Comparison of ENCODE assay signal across 21 cellular contexts in genomic region chr7:93997868-93998267, GRCh38. TPM values are rescaled to one million over a fixed set of nuclear protein-coding genes. Genes with fewer than 3 reads are reported as not detected.
A peak's percentile ranks its signal among the peaks of the same experiment; 100 is the strongest.
DNase-seq lines count a peak whose midpoint lies in the region; ATAC-seq and TF ChIP-seq lines count a peak whose summit lies in the region.
"Had no signal": no experiment of that assay in that cellular context is flagged by ENCODE, and none has a peak within 500 bp of the region (broad histone marks: within the 10 kb centered on the region; RNA-seq: fewer than 3 reads in every experiment).

No MANE protein-coding gene starts in this region.

- peaks cover 3% of the 10 kb centered on the region for H3K4me1 ChIP-seq in endodermal cell (ENCODE audit: control insufficient read depth, insufficient read depth, low read length)
- peaks cover 0 to 5% of the 10 kb centered on the region in 2 donors for H3K4me1 ChIP-seq in lung (ENCODE audit: control insufficient read depth in 2 of 2, insufficient read depth in 2 of 2, low read length in 2 of 2)

- H3K27me3 ChIP-seq in endodermal cell (ENCODE audit: control insufficient read depth, insufficient read depth, low read length, poor library complexity, severe bottlenecking) (no peaks in the 10 kb centered on the region), lung (ENCODE audit: control insufficient read depth, insufficient read depth) (no peaks in the 10 kb centered on the region)
- H3K27me3 ChIP-seq: BLaER1 had no signal

- H3K4me3 ChIP-seq in endodermal cell (ENCODE audit: low read length) (no peak overlapping the region), lung (no peak overlapping the region)
- H3K4me3 ChIP-seq: BLaER1, GM23338 had no signal

- H3K36me3 ChIP-seq in endodermal cell (ENCODE audit: control insufficient read depth, insufficient read depth, low read length) (peaks cover 49% of the 10 kb centered on the region), lung (ENCODE audit: control insufficient read depth in 2 of 2, insufficient read depth in 2 of 2, low read length in 2 of 2) (peaks cover 3% of the 10 kb centered on the region in 2 donors)

- ATAC-seq in lung (ENCODE audit: insufficient read depth, low FRiP score) = peak; percentile 34
- ATAC-seq: CD8-positive, alpha-beta T cell; GM23338; HCT116 had no signal

- H3K9me3 Mint-ChIP-seq in endodermal cell (no peaks in the 10 kb centered on the region), nephron progenitor cell (no peaks in the 10 kb centered on the region)
- H3K9me3 Mint-ChIP-seq: CD4-positive, CD25-positive, alpha-beta regulatory T cell; CD8-positive, alpha-beta T cell; GM23338; H9 had no signal

- no peaks in the 10 kb centered on the region for H3K27me3 Mint-ChIP-seq in endodermal cell (ENCODE audit: insufficient read depth)
- H3K27me3 Mint-ChIP-seq in nephron progenitor cell (ENCODE audit: low read depth, poor library complexity) = peaks cover 2% of the 10 kb centered on the region
- H3K27me3 Mint-ChIP-seq: B cell; CD4-positive, CD25-positive, alpha-beta regulatory T cell had no signal

- H3K36me3 Mint-ChIP-seq in endodermal cell (ENCODE audit: low read depth) (peaks cover 40% of the 10 kb centered on the region), nephron progenitor cell (ENCODE audit: low read depth) (peaks cover 42% of the 10 kb centered on the region)

- TF ChIP-seq CTCF in endodermal cell (conservative IDR thresholded peaks at IDR 0.05) (no peak), lung (IDR thresholded peaks at IDR 0.05; ENCODE audit: control extremely low read depth, extremely low read depth) (no peak), nephron progenitor cell (IDR thresholded peaks at IDR 0.05) (no peak)

- H3K27ac Mint-ChIP-seq in endodermal cell (peak overlapping the region; percentile 44), nephron progenitor cell (peak overlapping the region; percentile 47)
- H3K27ac Mint-ChIP-seq: B cell; CD8-positive, alpha-beta T cell; GM23338 had no signal

- H3K27ac ChIP-seq in endodermal cell (ENCODE audit: low read depth, low read length) = no peak overlapping the region
- H3K27ac ChIP-seq in lung (ENCODE audit: low read depth in 1 of 2, low read length in 1 of 2) = no peak overlapping the region
- H3K27ac ChIP-seq: 22Rv1, BLaER1, C4-2B had no signal

- 94 to 97% methylated on average over 3 of the region's 3 CpGs for WGBS in endodermal cell (ENCODE audit: insufficient coverage in 1 of 2, insufficient read length in 1 of 2), 2 experiments
- 89% methylated on average over 3 of the region's 3 CpGs for WGBS in lung, 2 donors

- no peak overlapping the region for H3K9ac ChIP-seq in endodermal cell (ENCODE audit: extremely low read depth, low read length, poor library complexity, severe bottlenecking)
- H3K9ac ChIP-seq: BLaER1 had no signal

- H3K9me3 ChIP-seq in endodermal cell (ENCODE audit: control insufficient read depth, low read length) = no peaks in the 10 kb centered on the region
- H3K9me3 ChIP-seq in lung (ENCODE audit: control insufficient read depth in 2 of 2, insufficient read depth in 1 of 2, low read length in 1 of 2) = no peaks in the 10 kb centered on the region
- H3K9me3 ChIP-seq: BLaER1 had no signal

- DNase-seq in NCI-H82 (lab: John Stamatoyannopoulos, UW) (peak; percentile 22), NCI-H82 treated with DMSO at 0.1 percent for 48 hours (lab: John Stamatoyannopoulos, UW; ENCODE audit: unreplicated experiment) (no peak), endodermal cell (no peak), lung (ENCODE audit: low spot score) (no peak), nephron progenitor cell (no peak), OCI-M1 (lab: John Stamatoyannopoulos, UW) (no peak), iPS-NIHi11 (ENCODE audit: low spot score) (no peak), SW480 (ENCODE audit: low spot score) (no peak)
- DNase-seq: CD4-positive, CD25-positive, alpha-beta regulatory T cell; CD8-positive, alpha-beta T cell; DMS 273 treated with DMSO at 0.1 percent for 48 hours; DMS53; DMS79 treated with DMSO at 0.1 percent for 48 hours; GF-D8; H9 had no signal

- H3K4me3 Mint-ChIP-seq in endodermal cell = no peak overlapping the region
- no peak overlapping the region for H3K4me3 Mint-ChIP-seq in nephron progenitor cell
- H3K4me3 Mint-ChIP-seq: B cell; CD4-positive, CD25-positive, alpha-beta regulatory T cell; CD8-positive, alpha-beta T cell; GM23338; H9 had no signal

- peaks cover 10% of the 10 kb centered on the region for H3K4me1 Mint-ChIP-seq in endodermal cell
- peaks cover 17% of the 10 kb centered on the region for H3K4me1 Mint-ChIP-seq in nephron progenitor cell

RNA-seq across cellular contexts. Expression of gene BET1, which starts 6.3 kb away (rescaled TPM):
- total RNA-seq in endodermal cell (10 to 100 TPM; 27.6 to 36.3 TPM), lung (10 to 100 TPM; 19.7 to 45.4 TPM)
- polyA plus RNA-seq in endodermal cell (2013, experiment 1 of 2) = 35.2 TPM
- 33.7 TPM for polyA plus RNA-seq in endodermal cell (2013, experiment 2 of 2)
- polyA plus RNA-seq in lung = 10 to 100 TPM; 17.6 to 21.7 TPM
